In genomic region chr2:106062627-106063026, GRCh38 we compare ENCODE assay signal across 13 cellular contexts.
"Had no signal": no experiment of that assay in that cellular context is flagged by ENCODE, and none has a peak within 500 bp of the region (broad histone marks: within the 10 kb centered on the region; RNA-seq: fewer than 3 reads in every experiment).

No MANE protein-coding gene starts in this region.

- DNase-seq: activated CD4-positive, alpha-beta T cell treated with anti-CD3 and anti-CD28 coated beads for 1 hour; activated CD4-positive, alpha-beta T cell treated with anti-CD3 and anti-CD28 coated beads, Interleukin-2, amount 50 U/mL, for 4 hours; activated naive CD4-positive, alpha-beta T cell treated with anti-CD3 and anti-CD28 coated beads for 36 hours; activated T-cell treated with anti-CD3 and anti-CD28 coated beads for 4 hours; amniotic stem cell; body of pancreas; effector CD8-positive, alpha-beta T cell; head of caudate nucleus; naive thymus-derived CD4-positive, alpha-beta T cell; stimulated activated CD4-positive, alpha-beta T cell treated with anti-CD3 and anti-CD28 coated beads, Interleukin-4, amount 100 ng/mL, for 24 hours; stimulated activated naive CD4-positive, alpha-beta T cell treated with Interleukin-2 at 50 U/mL for 16 hours; upper lobe of left lung had no signal

- H3K27ac Mint-ChIP-seq: activated naive CD4-positive, alpha-beta T cell treated with anti-CD3 and anti-CD28 coated beads for 36 hours had no signal

- ATAC-seq: body of pancreas; left lobe of liver; naive thymus-derived CD4-positive, alpha-beta T cell had no signal

- H3K4me3 Mint-ChIP-seq: activated naive CD4-positive, alpha-beta T cell treated with anti-CD3 and anti-CD28 coated beads for 36 hours had no signal
